Comparison of ENCODE assay signal across 1 cellular context in the genomic region with DNA sequence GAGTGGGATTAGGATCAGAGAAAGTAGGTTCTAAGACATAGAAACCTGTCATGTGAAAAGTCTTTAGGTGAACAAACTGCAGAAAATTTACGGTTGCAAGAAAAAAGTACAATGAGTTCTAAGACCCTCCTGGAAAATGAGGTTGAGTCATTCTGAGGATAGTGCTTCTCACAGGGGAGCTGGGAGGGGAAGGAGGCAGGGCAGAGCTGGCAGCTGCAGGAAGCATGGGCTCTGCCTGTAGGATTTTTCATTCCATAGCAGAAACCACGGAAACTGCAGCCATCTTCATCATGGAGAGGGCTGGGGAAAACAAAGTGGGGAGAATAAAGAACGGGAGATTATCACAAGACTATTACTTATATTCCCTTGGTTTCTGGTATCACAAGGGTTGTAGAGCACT.
TF ChIP-seq lines count a peak whose summit lies in the region.

No MANE protein-coding gene starts in this region.

TF ChIP-seq in WTC11, 78 proteins besides CTCF, POLR2A, EP300 and RAD21 (continued from another document):
- no peak for TF ChIP-seq MYBL2 (CRISPR knock-in tag; IDR thresholded peaks at IDR 0.05)
- TF ChIP-seq RORB (CRISPR knock-in tag; IDR thresholded peaks at IDR 0.05) = no peak
- TF ChIP-seq, protein P1, sequence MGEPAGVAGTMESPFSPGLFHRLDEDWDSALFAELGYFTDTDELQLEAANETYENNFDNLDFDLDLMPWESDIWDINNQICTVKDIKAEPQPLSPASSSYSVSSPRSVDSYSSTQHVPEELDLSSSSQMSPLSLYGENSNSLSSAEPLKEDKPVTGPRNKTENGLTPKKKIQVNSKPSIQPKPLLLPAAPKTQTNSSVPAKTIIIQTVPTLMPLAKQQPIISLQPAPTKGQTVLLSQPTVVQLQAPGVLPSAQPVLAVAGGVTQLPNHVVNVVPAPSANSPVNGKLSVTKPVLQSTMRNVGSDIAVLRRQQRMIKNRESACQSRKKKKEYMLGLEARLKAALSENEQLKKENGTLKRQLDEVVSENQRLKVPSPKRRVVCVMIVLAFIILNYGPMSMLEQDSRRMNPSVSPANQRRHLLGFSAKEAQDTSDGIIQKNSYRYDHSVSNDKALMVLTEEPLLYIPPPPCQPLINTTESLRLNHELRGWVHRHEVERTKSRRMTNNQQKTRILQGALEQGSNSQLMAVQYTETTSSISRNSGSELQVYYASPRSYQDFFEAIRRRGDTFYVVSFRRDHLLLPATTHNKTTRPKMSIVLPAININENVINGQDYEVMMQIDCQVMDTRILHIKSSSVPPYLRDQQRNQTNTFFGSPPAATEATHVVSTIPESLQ (CRISPR knock-in tag; IDR thresholded peaks at IDR 0.05) = no peak
- no peak for TF ChIP-seq NFATC4 (CRISPR knock-in tag; IDR thresholded peaks at IDR 0.05)
- no peak for TF ChIP-seq GABPB1 (CRISPR knock-in tag; IDR thresholded peaks at IDR 0.05)
- no peak for TF ChIP-seq PRRX2 (CRISPR knock-in tag; IDR thresholded peaks at IDR 0.05)
- TF ChIP-seq SMAD4 (CRISPR knock-in tag; IDR thresholded peaks at IDR 0.05) = no peak
- no peak for TF ChIP-seq HMGA2 (CRISPR knock-in tag; IDR thresholded peaks at IDR 0.05)
- no peak for TF ChIP-seq JUN (CRISPR knock-in tag; IDR thresholded peaks at IDR 0.05)
